16 cellular contexts compared by ENCODE assay signal in genomic region chr9:109935406-109936087, GRCh38.
DNase-seq lines count a peak whose midpoint lies in the region; ATAC-seq and TF ChIP-seq lines count a peak whose summit lies in the region.
"Had no signal": no experiment of that assay in that cellular context is flagged by ENCODE, and none has a peak within 500 bp of the region (broad histone marks: within the 10 kb centered on the region; RNA-seq: fewer than 3 reads in every experiment).

No MANE protein-coding gene starts in this region.

- no peaks in the 10 kb centered on the region for H3K9me3 Mint-ChIP-seq in activated CD4-positive, alpha-beta memory T cell treated with anti-CD3 and anti-CD28 coated beads for 36 hours
- peaks cover 1% of the 10 kb centered on the region for H3K9me3 Mint-ChIP-seq in activated CD4-positive, alpha-beta memory T cell treated with anti-CD3 and anti-CD28 coated beads, Interleukin-2, amount 10 ng/mL, durations not matched to agents 7 days and 5 days
- H3K9me3 Mint-ChIP-seq: dendritic cell treated with granulocyte-macrophage colony-stimulating factor and Interleukin-4, amounts not matched to agents 40 ng/mL and 50 ng/mL, for 4 days had no signal

- H2AFZ ChIP-seq in OCI-LY3 (ENCODE audit: low read depth, low read length), result peak overlapping the region; percentile 74; the same call in 1 of the 2 replicates
- no peak overlapping the region for H2AFZ ChIP-seq in smooth muscle cell (ENCODE audit: low read depth)

- H3K27ac Mint-ChIP-seq in activated CD4-positive, alpha-beta memory T cell treated with anti-CD3 and anti-CD28 coated beads for 36 hours, result peak overlapping the region; percentile 81
- H3K27ac Mint-ChIP-seq in activated CD4-positive, alpha-beta memory T cell treated with anti-CD3 and anti-CD28 coated beads, Interleukin-2, amount 10 ng/mL, durations not matched to agents 7 days and 5 days, result no peak overlapping the region
- H3K27ac Mint-ChIP-seq: dendritic cell treated with granulocyte-macrophage colony-stimulating factor and Interleukin-4, amounts not matched to agents 40 ng/mL and 50 ng/mL, for 4 days had no signal

- peak overlapping the region; percentile 73 for H3K4me2 ChIP-seq in OCI-LY3 (ENCODE audit: low read length)
- H3K4me2 ChIP-seq in smooth muscle cell, result no peak overlapping the region
- H3K4me2 ChIP-seq: KMS-11 had no signal

- H3K27me3 ChIP-seq in OCI-LY3 (ENCODE audit: low read depth, low read length), result no peaks in the 10 kb centered on the region
- H3K27me3 ChIP-seq in smooth muscle cell (ENCODE audit: low read depth), result no peaks in the 10 kb centered on the region
- H3K27me3 ChIP-seq: pancreas had no signal

- H4K20me1 ChIP-seq in OCI-LY3 (ENCODE audit: insufficient read depth, low read length) (no peaks in the 10 kb centered on the region), smooth muscle cell (ENCODE audit: low read depth) (no peaks in the 10 kb centered on the region)

- intact Hi-C loops in activated CD4-positive, alpha-beta memory T cell treated with anti-CD3 and anti-CD28 coated beads for 36 hours (cut with micrococcal nuclease), result loop anchor here (1.0 to 2.0 kb wide), 5 partner anchors 15 to 213 kb away; no protein-coding TSS in a partner anchor

- H3F3A ChIP-seq in smooth muscle cell (ENCODE audit: low read depth), result no peaks in the 10 kb centered on the region

- H3K9ac ChIP-seq in OCI-LY3 (ENCODE audit: low read length), result peak overlapping the region; percentile 27; the same call in 1 of the 2 replicates
- no peak overlapping the region for H3K9ac ChIP-seq in smooth muscle cell (ENCODE audit: low read depth)
- H3K9ac ChIP-seq: KMS-11 had no signal

- H3K4me3 Mint-ChIP-seq in activated CD4-positive, alpha-beta memory T cell treated with anti-CD3 and anti-CD28 coated beads for 36 hours, result no peak overlapping the region
- H3K4me3 Mint-ChIP-seq in activated CD4-positive, alpha-beta memory T cell treated with anti-CD3 and anti-CD28 coated beads, Interleukin-2, amount 10 ng/mL, durations not matched to agents 7 days and 5 days, result no peak overlapping the region
- H3K4me3 Mint-ChIP-seq: dendritic cell treated with granulocyte-macrophage colony-stimulating factor and Interleukin-4, amounts not matched to agents 40 ng/mL and 50 ng/mL, for 4 days had no signal

- peak; percentile 65 for ATAC-seq in HG02852 (IDR thresholded peaks at IDR 0.05; ENCODE audit: unreplicated experiment)

- CTCF ChIA-PET in activated CD4-positive, alpha-beta memory T cell treated with anti-CD3 and anti-CD28 coated beads for 36 hours (lab: Charles Lee), result interaction anchor here (1.9 kb wide), 1 partner anchor 33 kb away, joined by 6 read pairs; no protein-coding TSS in a partner anchor
- CTCF ChIA-PET in activated CD4-positive, alpha-beta memory T cell treated with anti-CD3 and anti-CD28 coated beads, Interleukin-2, amount 10 ng/mL, durations not matched to agents 7 days and 5 days (lab: Charles Lee), result no interaction called here

- POLR2A ChIA-PET in activated CD4-positive, alpha-beta memory T cell treated with anti-CD3 and anti-CD28 coated beads for 36 hours (lab: Charles Lee), result interaction anchor here (2.0 kb wide), 2 partner anchors 15 to 213 kb away, joined by 8 to 25 read pairs; no protein-coding TSS in a partner anchor
- POLR2A ChIA-PET in activated CD4-positive, alpha-beta memory T cell treated with anti-CD3 and anti-CD28 coated beads, Interleukin-2, amount 10 ng/mL, durations not matched to agents 7 days and 5 days (lab: Charles Lee), result interaction anchor here (1.1 kb wide), 1 partner anchor 32 kb away, joined by 3 read pairs; no protein-coding TSS in a partner anchor

- peaks cover 5% of the 10 kb centered on the region for H3K27me3 Mint-ChIP-seq in activated CD4-positive, alpha-beta memory T cell treated with anti-CD3 and anti-CD28 coated beads for 36 hours
- peaks cover 3% of the 10 kb centered on the region for H3K27me3 Mint-ChIP-seq in activated CD4-positive, alpha-beta memory T cell treated with anti-CD3 and anti-CD28 coated beads, Interleukin-2, amount 10 ng/mL, durations not matched to agents 7 days and 5 days

- peaks cover 31% of the 10 kb centered on the region for H3K4me1 Mint-ChIP-seq in activated CD4-positive, alpha-beta memory T cell treated with anti-CD3 and anti-CD28 coated beads for 36 hours (ENCODE audit: low read depth)
- H3K4me1 Mint-ChIP-seq in activated CD4-positive, alpha-beta memory T cell treated with anti-CD3 and anti-CD28 coated beads, Interleukin-2, amount 10 ng/mL, durations not matched to agents 7 days and 5 days, result peaks cover 24% of the 10 kb centered on the region

- H3K27ac ChIP-seq in OCI-LY3 (ENCODE audit: low read length), result peak overlapping the region; percentile 71
- H3K27ac ChIP-seq in smooth muscle cell (ENCODE audit: low read depth), result peak overlapping the region; percentile 71
- no peak overlapping the region for H3K27ac ChIP-seq in caudate nucleus (ENCODE audit: low read depth, low read length)
- H3K27ac ChIP-seq: KMS-11, pancreas had no signal

- H3K4me3 ChIP-seq in OCI-LY3 (ENCODE audit: low read length) (peak overlapping the region; percentile 25), smooth muscle cell (no peak overlapping the region)
- H3K4me3 ChIP-seq: HAP-1, pancreas had no signal

- H3K79me2 ChIP-seq in OCI-LY3 (ENCODE audit: low read length) (no peaks in the 10 kb centered on the region), smooth muscle cell (ENCODE audit: low read depth) (no peaks in the 10 kb centered on the region)

- H3K36me3 Mint-ChIP-seq in activated CD4-positive, alpha-beta memory T cell treated with anti-CD3 and anti-CD28 coated beads for 36 hours, result no peaks in the 10 kb centered on the region
- no peaks in the 10 kb centered on the region for H3K36me3 Mint-ChIP-seq in activated CD4-positive, alpha-beta memory T cell treated with anti-CD3 and anti-CD28 coated beads, Interleukin-2, amount 10 ng/mL, durations not matched to agents 7 days and 5 days (ENCODE audit: low read depth)

- no peak for DNase-seq in activated CD4-positive, alpha-beta memory T cell treated with anti-CD3 and anti-CD28 coated beads for 36 hours
- no peak for DNase-seq in activated CD4-positive, alpha-beta memory T cell treated with anti-CD3 and anti-CD28 coated beads, Interleukin-2, amount 10 ng/mL, durations not matched to agents 7 days and 5 days
- DNase-seq in smooth muscle cell (lab: John Stamatoyannopoulos, UW; ENCODE audit: unreplicated experiment), result no peak
- DNase-seq in NCI-H774 (lab: John Stamatoyannopoulos, UW), result no peak
- no peak for DNase-seq in caudate nucleus (lab: John Stamatoyannopoulos, UW)
- DNase-seq in RKO (ENCODE audit: low spot score), result no peak
- DNase-seq: midbrain; NCI-H1694; pancreas; SIG-M5; stimulated activated CD8-positive, alpha-beta memory T cell treated with anti-CD3 and anti-CD28 coated beads, Interleukin-4, amount 100 ng/mL, for 48 hours had no signal

- no peak for TF ChIP-seq CTCF in OCI-LY3 (IDR thresholded peaks at IDR 0.05; ENCODE audit: low read depth, low read length)
- no peak for TF ChIP-seq CTCF in smooth muscle cell (IDR thresholded peaks at IDR 0.05; ENCODE audit: borderline replicate concordance, insufficient read depth, poor library complexity, severe bottlenecking)

- no peaks in the 10 kb centered on the region for H3K36me3 ChIP-seq in OCI-LY3 (replicated peaks; ENCODE audit: low read depth, low read length)
- peaks cover 3% of the 10 kb centered on the region for H3K36me3 ChIP-seq in smooth muscle cell (ENCODE audit: low read depth)
- H3K36me3 ChIP-seq: HAP-1, pancreas had no signal

- 48% methylated on average over 1 of the region's 1 CpG for WGBS in smooth muscle cell (ENCODE audit: low lambda C conversion rate)

- H3K4me1 ChIP-seq in OCI-LY3 (ENCODE audit: low read length) (peaks cover 26% of the 10 kb centered on the region), smooth muscle cell (ENCODE audit: low read depth) (peaks cover 11% of the 10 kb centered on the region)
- H3K4me1 ChIP-seq: HAP-1 had no signal

- no peaks in the 10 kb centered on the region for H3K9me3 ChIP-seq in OCI-LY3 (ENCODE audit: insufficient read depth, low read length)
- H3K9me3 ChIP-seq in smooth muscle cell (replicated peaks; ENCODE audit: low read depth), result no peaks in the 10 kb centered on the region
- H3K9me3 ChIP-seq: HAP-1, pancreas had no signal
